In genomic region chr9:91896096-91896495, GRCh38 we compare ENCODE assay signal across 23 cellular contexts. TPM values are rescaled to one million over a fixed set of nuclear protein-coding genes. Genes with fewer than 3 reads are reported as not detected.
A peak's percentile ranks its signal among the peaks of the same experiment; 100 is the strongest.
DNase-seq lines count a peak whose midpoint lies in the region; ATAC-seq and TF ChIP-seq lines count a peak whose summit lies in the region.
"Had no signal": no experiment of that assay in that cellular context is flagged by ENCODE, and none has a peak within 500 bp of the region (broad histone marks: within the 10 kb centered on the region; RNA-seq: fewer than 3 reads in every experiment).

No MANE protein-coding gene starts in this region.

- H3K27ac Mint-ChIP-seq in brain (peak overlapping the region in 4 of 5 experiments; percentile 34 to 92 (median 88)), type B pancreatic cell (peak overlapping the region; percentile 37)
- H3K27ac Mint-ChIP-seq: activated CD4-positive, alpha-beta memory T cell treated with anti-CD3 and anti-CD28 coated beads, Interleukin-2, amount 10 ng/mL, durations not matched to agents 7 days and 5 days; activated naive CD4-positive, alpha-beta T cell treated with anti-CD3 and anti-CD28 coated beads, Interleukin-2, amount 10 ng/mL, durations not matched to agents 7 days and 5 days; activated T-cell treated with anti-CD3 and anti-CD28 coated beads, Interleukin-2, amount 50 U/mL, for 24 hours had no signal

- peak in 1 of 2 donors; percentile 64 for DNase-seq in cardiac muscle cell (ENCODE audit: low read depth in 1 of 2, low spot score in 1 of 2)
- DNase-seq in heart right ventricle, result no peak
- no peak for DNase-seq in type B pancreatic cell (ENCODE audit: extremely low spot score, unreplicated experiment)
- no peak for DNase-seq in G401 (ENCODE audit: low spot score)
- no peak for DNase-seq in activated T-cell treated with anti-CD3 and anti-CD28 coated beads, Interleukin-2, amount 50 U/mL, for 48 hours
- DNase-seq in NCI-H748 (lab: John Stamatoyannopoulos, UW; ENCODE audit: unreplicated experiment), result no peak
- DNase-seq: activated CD4-positive, alpha-beta memory T cell treated with anti-CD3 and anti-CD28 coated beads, Interleukin-2, amount 10 ng/mL, durations not matched to agents 7 days and 5 days; activated naive CD4-positive, alpha-beta T cell treated with anti-CD3 and anti-CD28 coated beads, Interleukin-2, amount 10 ng/mL, durations not matched to agents 7 days and 5 days; activated T-cell treated with anti-CD3 and anti-CD28 coated beads, Interleukin-2, amount 50 U/mL, for 24 hours; dermis blood vessel endothelial cell; DMS 273 treated with DMSO at 0.1 percent for 48 hours; foreskin melanocyte; MG63; midbrain; NCI-H1436 treated with DMSO at 0.1 percent for 48 hours; stimulated activated naive CD4-positive, alpha-beta T cell; T-helper 1 cell had no signal

- TF ChIP-seq CTCF in cardiac muscle cell (IDR thresholded peaks at IDR 0.05; ENCODE audit: low read depth, low read length) (no peak), heart right ventricle (IDR thresholded peaks at IDR 0.05) (no peak), brain (conservative IDR thresholded peaks at IDR 0.05) (no peak), type B pancreatic cell (conservative IDR thresholded peaks at IDR 0.05) (no peak)

- H3K27me3 Mint-ChIP-seq in brain (peaks cover 8% of the 10 kb centered on the region), type B pancreatic cell (peaks cover 7% of the 10 kb centered on the region)

- H3K9me3 Mint-ChIP-seq in brain (peaks cover 0 to 3% (median 0%) of the 10 kb centered on the region in 5 experiments), type B pancreatic cell (no peaks in the 10 kb centered on the region)
- H3K9me3 Mint-ChIP-seq: activated CD4-positive, alpha-beta memory T cell treated with anti-CD3 and anti-CD28 coated beads, Interleukin-2, amount 10 ng/mL, durations not matched to agents 7 days and 5 days; activated naive CD4-positive, alpha-beta T cell treated with anti-CD3 and anti-CD28 coated beads, Interleukin-2, amount 10 ng/mL, durations not matched to agents 7 days and 5 days; activated T-cell treated with anti-CD3 and anti-CD28 coated beads, Interleukin-2, amount 50 U/mL, for 24 hours had no signal

- H3K4me1 ChIP-seq in cardiac muscle cell (ENCODE audit: low read depth) (peaks cover 54% of the 10 kb centered on the region), heart right ventricle (peaks cover 2 to 39% (median 17%) of the 10 kb centered on the region in 9 donors), muscle layer of duodenum (ENCODE audit: control insufficient read depth in 1 of 2, insufficient read depth in 2 of 2, low read length in 2 of 2) (peaks cover 15 to 61% of the 10 kb centered on the region in 2 donors)
- H3K4me1 ChIP-seq: right lobe of liver had no signal

- H3K9me3 ChIP-seq in cardiac muscle cell (ENCODE audit: low read depth) (no peaks in the 10 kb centered on the region), heart right ventricle (no peaks in the 10 kb centered on the region), muscle layer of duodenum (ENCODE audit: control insufficient read depth in 1 of 2, low read length in 2 of 2) (no peaks in the 10 kb centered on the region)
- H3K9me3 ChIP-seq: MG63, right lobe of liver, upper lobe of left lung had no signal

- no peak for ATAC-seq in heart right ventricle
- ATAC-seq: HepG2 had no signal

- H3K4me3 Mint-ChIP-seq in brain (peak overlapping the region in 4 of 5 experiments; percentile 10 to 75 (median 31)), type B pancreatic cell (peak overlapping the region; percentile 46)
- H3K4me3 Mint-ChIP-seq: activated CD4-positive, alpha-beta memory T cell treated with anti-CD3 and anti-CD28 coated beads, Interleukin-2, amount 10 ng/mL, durations not matched to agents 7 days and 5 days; activated naive CD4-positive, alpha-beta T cell treated with anti-CD3 and anti-CD28 coated beads, Interleukin-2, amount 10 ng/mL, durations not matched to agents 7 days and 5 days; activated T-cell treated with anti-CD3 and anti-CD28 coated beads, Interleukin-2, amount 50 U/mL, for 24 hours had no signal

- peaks cover 63% of the 10 kb centered on the region for H3K4me1 Mint-ChIP-seq in brain
- peaks cover 58% of the 10 kb centered on the region for H3K4me1 Mint-ChIP-seq in type B pancreatic cell (ENCODE audit: unreplicated experiment)
- H3K4me1 Mint-ChIP-seq: activated CD4-positive, alpha-beta memory T cell treated with anti-CD3 and anti-CD28 coated beads, Interleukin-2, amount 10 ng/mL, durations not matched to agents 7 days and 5 days; activated naive CD4-positive, alpha-beta T cell treated with anti-CD3 and anti-CD28 coated beads, Interleukin-2, amount 10 ng/mL, durations not matched to agents 7 days and 5 days had no signal

- 72 to 81% methylated on average over 7 of the region's 7 CpGs for WGBS in heart right ventricle, 2 donors

- intact Hi-C loops in heart right ventricle (cut with DNase I), result no loop called here

- H3K4me3 ChIP-seq in cardiac muscle cell (no peak overlapping the region), heart right ventricle (no peak overlapping the region), muscle layer of duodenum (ENCODE audit: low read depth in 1 of 2, low read length in 2 of 2) (no peak overlapping the region)
- H3K4me3 ChIP-seq: MG63, right lobe of liver, upper lobe of left lung had no signal

- no peaks in the 10 kb centered on the region for H3K36me3 Mint-ChIP-seq in brain
- H3K36me3 Mint-ChIP-seq in type B pancreatic cell, result no peaks in the 10 kb centered on the region
- H3K36me3 Mint-ChIP-seq: activated naive CD4-positive, alpha-beta T cell treated with anti-CD3 and anti-CD28 coated beads, Interleukin-2, amount 10 ng/mL, durations not matched to agents 7 days and 5 days had no signal

- H3K27ac ChIP-seq in cardiac muscle cell (peak overlapping the region; percentile 79), heart right ventricle (peak overlapping the region in 1 of 10 donors; percentile 66), muscle layer of duodenum (ENCODE audit: low read length) (peak overlapping the region; percentile 65)
- H3K27ac ChIP-seq: C4-2B, right lobe of liver, upper lobe of left lung had no signal

- H3K36me3 ChIP-seq in cardiac muscle cell, result no peaks in the 10 kb centered on the region
- no peaks in the 10 kb centered on the region for H3K36me3 ChIP-seq in heart right ventricle
- H3K36me3 ChIP-seq in muscle layer of duodenum (ENCODE audit: control insufficient read depth in 1 of 2, insufficient read depth in 2 of 2, low read length in 2 of 2), result no peaks in the 10 kb centered on the region
- H3K36me3 ChIP-seq: MG63, right lobe of liver, upper lobe of left lung had no signal

- H3K27me3 ChIP-seq in cardiac muscle cell (no peaks in the 10 kb centered on the region), heart right ventricle (peaks cover 0 to 29% (median 0%) of the 10 kb centered on the region in 7 donors), muscle layer of duodenum (ENCODE audit: low read depth, low read length) (no peaks in the 10 kb centered on the region)
- H3K27me3 ChIP-seq: MG63, right lobe of liver, upper lobe of left lung had no signal

- in situ Hi-C loops in G401 (cut with HindIII; ENCODE audit: low sequenced_read_pairs), result no loop called here

RNA-seq across cellular contexts. Expression of gene ROR2, which starts 53.9 kb away (rescaled TPM):
- total RNA-seq in cardiac muscle cell (36.7 and 38.6 TPM in 2 replicates), heart right ventricle (1 to 10 TPM in 1 of 10 donors, under 1 TPM in 9; 0.11 to 1.4 (median 0.43) TPM), type B pancreatic cell (ENCODE audit: low replicate concordance) (7.4 and 48.9 TPM in 2 replicates)
- polyA plus RNA-seq in cardiac muscle cell (21.5 and 23.6 TPM in 2 replicates), heart right ventricle (under 1 TPM; 0.44 to 0.49 TPM), brain (ENCODE audit: insufficient read depth, low read depth, low replicate concordance) (4.8 TPM)
- total RNA-seq in G401 (2014; rRNA removed; shearing (Covaris generic)), result 1.4 and 3.2 TPM in 2 replicates
- total RNA-seq: HepG2 had no signal
- polyA plus RNA-seq: HepG2 had no signal
